Comparison of ENCODE assay signal across 2 cellular contexts in the genomic region with DNA sequence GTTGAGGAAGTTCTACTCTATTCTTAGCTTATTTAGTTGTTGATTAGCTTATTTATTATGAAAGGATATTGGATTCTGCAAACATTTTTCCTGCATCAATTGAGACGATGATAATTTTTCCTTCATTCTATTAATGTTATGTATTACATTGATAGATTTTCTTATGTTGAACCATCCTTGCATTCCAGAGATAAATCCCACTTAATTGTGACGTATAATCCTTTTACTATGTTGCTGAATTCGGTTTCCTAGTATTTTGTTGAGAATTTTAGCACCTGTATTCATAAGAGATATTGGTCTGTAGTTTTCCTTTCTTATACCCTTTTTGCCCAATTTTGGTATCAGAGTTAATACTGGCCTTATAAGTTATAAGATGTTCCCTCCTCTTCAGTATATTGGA.
TF ChIP-seq lines count a peak whose summit lies in the region.

No MANE protein-coding gene starts in this region.

TF ChIP-seq in HepG2, 621 proteins besides CTCF, POLR2A, EP300 and RAD21:
- TF ChIP-seq CREB1 (IDR thresholded peaks at IDR 0.05) (peak; percentile 53; the same call in 1 of the 2 replicates), CREB1 (CRISPR knock-in tag; IDR thresholded peaks at IDR 0.05) (no peak)
- TF ChIP-seq, protein P1, sequence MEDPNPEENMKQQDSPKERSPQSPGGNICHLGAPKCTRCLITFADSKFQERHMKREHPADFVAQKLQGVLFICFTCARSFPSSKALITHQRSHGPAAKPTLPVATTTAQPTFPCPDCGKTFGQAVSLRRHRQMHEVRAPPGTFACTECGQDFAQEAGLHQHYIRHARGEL (CRISPR knock-in tag; IDR thresholded peaks at IDR 0.05), result no peak

TF ChIP-seq in K562, 482 proteins besides CTCF, POLR2A, EP300 and RAD21:
- TF ChIP-seq ZNF324 (CRISPR knock-in tag; IDR thresholded peaks at IDR 0.05) (peak; percentile 93), SMARCA4 (IDR thresholded peaks at IDR 0.05) (no peak), MCM5 (IDR thresholded peaks at IDR 0.05; ENCODE audit: low read depth) (no peak), CCAR2 (IDR thresholded peaks at IDR 0.05; ENCODE audit: low read depth, low read length) (no peak), XRCC3 (IDR thresholded peaks at IDR 0.05) (no peak), HMG20B (CRISPR knock-in tag; IDR thresholded peaks at IDR 0.05) (no peak), ZFP1 (CRISPR knock-in tag; IDR thresholded peaks at IDR 0.05) (no peak)
